In the genomic region with DNA sequence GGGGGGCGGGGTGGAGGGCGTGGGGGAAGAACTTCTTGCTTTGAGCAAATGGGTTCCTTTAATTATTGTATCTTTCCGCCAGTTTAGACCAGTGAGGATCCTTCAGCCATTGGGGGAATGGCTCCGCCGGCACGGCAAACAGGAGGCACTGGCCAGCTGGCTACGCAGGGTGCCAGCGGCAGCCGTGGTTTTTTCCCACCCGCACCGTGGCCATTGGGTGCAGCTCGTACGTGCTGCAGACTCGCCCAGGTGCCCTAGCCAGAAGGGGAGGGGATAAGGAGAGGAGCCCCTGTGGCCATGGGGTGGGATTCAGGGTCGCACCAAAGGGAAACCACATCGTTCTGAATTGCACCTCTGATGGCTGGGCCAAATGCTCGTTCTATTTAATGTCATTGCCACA, we compare ENCODE assay signal across 19 cellular contexts.
"Had no signal": no experiment of that assay in that cellular context is flagged by ENCODE, and none has a peak within 500 bp of the region (broad histone marks: within the 10 kb centered on the region; RNA-seq: fewer than 3 reads in every experiment).

No MANE protein-coding gene starts in this region.

- H3K4me3 ChIP-seq: dorsolateral prefrontal cortex, esophagus muscularis mucosa, gastroesophageal sphincter, spleen, tibial nerve, upper lobe of right lung had no signal

- H3K27ac ChIP-seq: dorsolateral prefrontal cortex, epithelial cell of prostate, esophagus muscularis mucosa, gastroesophageal sphincter, spleen, tibial nerve, upper lobe of right lung had no signal

- H3K36me3 ChIP-seq: esophagus muscularis mucosa, gastroesophageal sphincter, spleen, tibial nerve, upper lobe of right lung had no signal

- ATAC-seq: effector memory CD8-positive, alpha-beta T cell; gastroesophageal sphincter; left lobe of liver; natural killer cell; sciatic nerve; stimulated activated memory B cell treated with anti-CD40 and anti-IgM and Interleukin-4, amounts not matched to agents 10 μg/mL and 1 μg/mL and 100 μg/mL, for 72 hours; upper lobe of right lung had no signal

- H3K9me3 ChIP-seq: upper lobe of right lung had no signal

- H3K27me3 ChIP-seq: esophagus muscularis mucosa, gastroesophageal sphincter, tibial nerve, upper lobe of right lung had no signal

- DNase-seq: cortex of kidney; dorsolateral prefrontal cortex; effector memory CD8-positive, alpha-beta T cell; glutamatergic neuron; islet precursor cell; mammary epithelial cell; natural killer cell; spleen; stimulated activated CD4-positive, alpha-beta T cell treated with anti-CD3 and anti-CD28 coated beads, Interleukin-15, amount 100 ng/mL, for 24 hours; stimulated activated CD4-positive, alpha-beta T cell treated with anti-CD3 and anti-CD28 coated beads, Interleukin-1b, Interleukin-23, amount 100 ng/mL, for 48 hours; stimulated activated CD4-positive, alpha-beta T cell treated with anti-CD3 and anti-CD28 coated beads, Interleukin-4, amount 100 ng/mL, for 24 hours; upper lobe of right lung had no signal

- H3K4me1 ChIP-seq: esophagus muscularis mucosa, gastroesophageal sphincter, spleen, tibial nerve, upper lobe of right lung had no signal
